ENCODE assay signal across 8 cellular contexts in the genomic region with DNA sequence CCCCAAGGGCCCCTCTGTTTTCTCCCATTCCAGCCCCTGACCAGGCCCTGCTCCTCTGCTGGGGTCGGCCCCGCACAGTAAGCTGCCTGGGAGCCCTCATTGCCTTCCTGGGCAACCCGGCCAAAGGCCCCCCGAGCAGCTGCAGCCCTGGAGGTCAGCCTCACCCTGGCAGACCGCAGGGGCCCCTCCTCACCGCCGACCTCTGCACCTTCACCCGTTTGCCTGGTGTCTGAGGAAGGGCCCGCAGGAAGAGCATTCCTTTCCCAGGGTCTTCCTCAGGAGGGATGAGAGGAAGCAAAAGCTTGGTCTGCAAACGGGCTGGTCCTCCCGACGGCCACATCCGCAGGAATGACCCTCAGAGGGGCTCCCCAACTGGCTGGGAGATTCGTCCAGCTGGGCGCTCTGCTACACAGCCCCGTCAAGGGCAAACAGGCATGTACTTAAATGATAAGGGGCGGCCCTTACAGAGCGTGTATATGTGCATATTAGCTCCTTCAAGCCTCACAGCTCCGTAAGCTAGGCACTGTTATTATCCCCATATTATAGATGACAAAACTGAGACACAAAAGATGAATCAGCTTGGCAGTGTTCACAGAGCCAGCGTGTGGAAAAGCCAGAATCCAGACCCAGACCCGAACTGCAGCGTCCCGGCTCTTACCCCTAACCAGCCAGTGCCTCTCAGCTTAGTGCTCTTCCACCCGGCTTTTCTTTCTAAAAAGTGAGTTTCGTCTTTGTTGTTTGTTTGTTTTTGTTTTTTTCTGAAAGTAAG. TPM values are rescaled to one million over a fixed set of nuclear protein-coding genes. Genes with fewer than 3 reads are reported as not detected.
DNase-seq lines count a peak whose midpoint lies in the region; ATAC-seq and TF ChIP-seq lines count a peak whose summit lies in the region.

No MANE protein-coding gene starts in this region.

- no peak for TF ChIP-seq EP300 in ovary (IDR thresholded peaks at IDR 0.05)

- TF ChIP-seq CTCF in RWPE2 (IDR thresholded peaks at IDR 0.05; ENCODE audit: poor library complexity, severe bottlenecking) (no peak), ovary (IDR thresholded peaks at IDR 0.05) (no peak), Calu3 (IDR thresholded peaks at IDR 0.05; ENCODE audit: unreplicated experiment) (no peak)

- BruUV-seq in Calu3 (replicated peaks; lab: Mats Ljungman, UMichigan), result no TSS peak

- no peaks in the 10 kb centered on the region for H3K9me3 ChIP-seq in RWPE2 (ENCODE audit: severe bottlenecking)
- no peaks in the 10 kb centered on the region for H3K9me3 ChIP-seq in ovary

- no peak overlapping the region for H3K27ac Mint-ChIP-seq in Calu3 (ENCODE audit: unreplicated experiment)

- H3K4me1 ChIP-seq in RWPE2 (ENCODE audit: insufficient read depth, poor library complexity, severe bottlenecking) (peaks cover 23% of the 10 kb centered on the region), ovary (ENCODE audit: insufficient read depth) (peaks cover 6% of the 10 kb centered on the region)

- no peak for TF ChIP-seq POLR2A in ovary (IDR thresholded peaks at IDR 0.05)

- ATAC-seq in RWPE2 (ENCODE audit: low read depth), result no peak
- ATAC-seq in Right ventricle myocardium superior (ENCODE audit: poor library complexity), result peak; percentile 34
- ATAC-seq in HG02938 (IDR thresholded peaks at IDR 0.05; ENCODE audit: unreplicated experiment), result no peak

- intact Hi-C loops in Right ventricle myocardium superior (cut with DNase I), result no loop called here
- intact Hi-C loops in ovary (cut with DNase I), result loop anchor here in 2 of 4 donors (5.0 to 10.0 kb wide), 2 partner anchors 168 to 176 kb away; a partner anchor contains a TSS
- intact Hi-C loops in Calu3 (cut with micrococcal nuclease; ENCODE audit: unreplicated experiment), result no loop called here

- WGBS in ovary, 3 donors, result 29 to 48% (median 46%) methylated on average over 25 of the region's 25 CpGs

- H3K9me3 Mint-ChIP-seq in Calu3 (ENCODE audit: low read depth, unreplicated experiment), result peaks cover 2% of the 10 kb centered on the region

- H3K27me3 ChIP-seq in RWPE2 (ENCODE audit: insufficient read depth, poor library complexity, severe bottlenecking), result no peaks in the 10 kb centered on the region
- H3K27me3 ChIP-seq in ovary, result no peaks in the 10 kb centered on the region

- CTCF ChIA-PET in Calu3 (lab: Charles Lee), result interaction anchor here (1.0 kb wide), 1 partner anchor 11 kb away, joined by 3 read pairs; no protein-coding TSS in a partner anchor

- no peaks in the 10 kb centered on the region for H3K27me3 Mint-ChIP-seq in Calu3 (ENCODE audit: unreplicated experiment)

- H3K4me3 ChIP-seq in RWPE2 (ENCODE audit: severe bottlenecking) (no peak overlapping the region), ovary (no peak overlapping the region)

- H3K36me3 Mint-ChIP-seq in Calu3 (ENCODE audit: insufficient read depth, unreplicated experiment), result peaks cover 17% of the 10 kb centered on the region

- no peak overlapping the region for H3K4me3 Mint-ChIP-seq in Calu3 (ENCODE audit: low read depth, unreplicated experiment)

- DNase-seq in ELR (ENCODE audit: low read depth) (peak; percentile 35), RWPE2 (ENCODE audit: low spot score) (no peak), Right ventricle myocardium superior (no peak), ovary (peak in 1 of 5 donors; percentile 47), Calu3 (no peak), activated gamma-delta T cell (lab: John Stamatoyannopoulos, UW) (no peak), DMS79 (lab: John Stamatoyannopoulos, UW) (no peak)

- H3K27ac ChIP-seq in RWPE2 (ENCODE audit: poor library complexity, severe bottlenecking), result peak overlapping the region; percentile 32
- H3K27ac ChIP-seq in ovary, result peak overlapping the region; percentile 24 to 52

- H3K36me3 ChIP-seq in RWPE2 (ENCODE audit: low read depth) (no peaks in the 10 kb centered on the region), ovary (no peaks in the 10 kb centered on the region)

- peaks cover 46% of the 10 kb centered on the region for H3K4me1 Mint-ChIP-seq in Calu3 (ENCODE audit: low read depth, unreplicated experiment)

RNA-seq across cellular contexts. Expression of a gene that starts 52.8 kb away (rescaled TPM):
- 18.5 TPM for total RNA-seq in Right ventricle myocardium superior
- total RNA-seq in ovary, result 10 to 100 TPM; 15.0 to 19.2 (median 16.2) TPM
- 10 to 100 TPM; 14.6 to 22.0 TPM for polyA plus RNA-seq in ovary
- total RNA-seq in Calu3 (2022), result 24.2 and 27.8 TPM in 2 replicates

RNA-seq across cellular contexts. Expression of a gene that starts 53.1 kb away (rescaled TPM):
- total RNA-seq in Right ventricle myocardium superior, result 24.2 TPM
- total RNA-seq in ovary, result 10 to 100 TPM; 20.4 to 29.2 (median 24.5) TPM
- 10 to 100 TPM; 22.1 to 37.7 TPM for polyA plus RNA-seq in ovary
- 33.0 and 35.5 TPM in 2 replicates for total RNA-seq in Calu3 (2022)

RNA-seq across cellular contexts. Expression of a gene that starts 55.0 kb away (rescaled TPM):
- total RNA-seq in Right ventricle myocardium superior, result 356 TPM
- 100 to 1,000 TPM in 2 of 7 donors, 10 to 100 TPM in 5; 50.5 to 185 (median 62.4) TPM for total RNA-seq in ovary
- polyA plus RNA-seq in ovary, result 100 to 1,000 TPM; 141 to 246 TPM
- 75.8 and 82.9 TPM in 2 replicates for total RNA-seq in Calu3 (2022)
